Comparison of ENCODE assay signal across 10 cellular contexts in the genomic region with DNA sequence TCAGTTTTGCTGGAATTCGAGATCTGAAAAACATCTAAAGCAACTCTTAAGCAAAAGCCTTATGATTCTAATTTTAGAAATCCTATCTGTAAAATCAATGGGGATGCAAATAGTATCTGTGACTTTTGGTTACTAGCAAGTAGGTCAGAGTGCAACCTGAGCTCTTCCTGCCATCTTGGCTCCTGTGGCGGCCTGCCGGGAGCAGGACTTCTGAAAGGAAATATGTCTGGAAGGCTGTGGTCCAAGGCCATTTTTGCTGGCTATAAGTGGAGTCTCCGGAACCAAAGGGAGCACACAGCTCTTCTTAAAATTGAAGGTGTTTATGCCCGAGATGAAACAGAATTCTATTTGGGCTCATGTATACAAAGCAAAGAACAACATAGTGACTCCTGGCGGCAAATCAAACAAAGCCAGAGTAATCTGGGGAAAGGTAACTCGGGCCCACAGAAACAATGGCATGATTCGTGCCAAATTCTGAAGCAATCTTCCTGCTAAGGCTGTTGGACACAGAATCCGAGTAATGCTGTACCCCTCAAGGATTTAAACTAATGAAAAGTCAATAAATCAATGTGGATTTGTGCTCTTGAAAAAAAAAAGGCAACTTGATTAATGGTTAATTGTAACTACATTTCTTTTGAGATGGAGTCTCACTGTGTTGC. TPM values are rescaled to one million over a fixed set of nuclear protein-coding genes. Genes with fewer than 3 reads are reported as not detected.
A peak's percentile ranks its signal among the peaks of the same experiment; 100 is the strongest.
DNase-seq lines count a peak whose midpoint lies in the region; ATAC-seq and TF ChIP-seq lines count a peak whose summit lies in the region.
"Had no signal": no experiment of that assay in that cellular context is flagged by ENCODE, and none has a peak within 500 bp of the region (broad histone marks: within the 10 kb centered on the region; RNA-seq: fewer than 3 reads in every experiment).

No MANE protein-coding gene starts in this region.

- H2BK5ac ChIP-seq in mesenchymal stem cell (ENCODE audit: low read depth, low read length, poor library complexity, severe bottlenecking): no peak overlapping the region

- H3K4ac ChIP-seq in mesenchymal stem cell (ENCODE audit: low read depth in 1 of 2, low read length in 2 of 2): no peak overlapping the region

- H3K9me3 ChIP-seq in ascending aorta (no peaks in the 10 kb centered on the region), mesenchymal stem cell (ENCODE audit: control insufficient read depth, low read length) (no peaks in the 10 kb centered on the region)

- H3K4me1 ChIP-seq in ascending aorta (peaks cover 9 to 18% of the 10 kb centered on the region in 2 donors), mesenchymal stem cell (ENCODE audit: control insufficient read depth, insufficient read depth, low read depth, low read length) (peaks cover 11% of the 10 kb centered on the region)

- H3K9ac ChIP-seq in mesenchymal stem cell (ENCODE audit: low read length): peak overlapping the region; percentile 92

- no peak overlapping the region for H3K4me2 ChIP-seq in mesenchymal stem cell (ENCODE audit: low read length, poor library complexity, severe bottlenecking)

- H2BK12ac ChIP-seq in mesenchymal stem cell (ENCODE audit: low read length in 2 of 2): no peak overlapping the region

- intact Hi-C loops in ascending aorta (cut with DNase I): loop anchor here (5.0 kb wide), 2 partner anchors 145 to 540 kb away; partner anchors contain the start of genes EFCAB6 and RTL6

- H4K8ac ChIP-seq in mesenchymal stem cell (ENCODE audit: low read length): no peak overlapping the region

- peaks cover 37% of the 10 kb centered on the region for H3K4me1 Mint-ChIP-seq in stimulated activated naive CD8-positive, alpha-beta T cell treated with anti-CD3 and anti-CD28 coated beads, Interleukin-15, Interleukin-2, amounts not matched to agents 100 ng/mL and 50 ng/mL, for 24 hours (ENCODE audit: low read depth)

- H3K23ac ChIP-seq in mesenchymal stem cell (ENCODE audit: low read length in 2 of 2): no peak overlapping the region

- H3K79me1 ChIP-seq in mesenchymal stem cell (replicated peaks; ENCODE audit: low read length, poor library complexity, severe bottlenecking): peaks cover 22% of the 10 kb centered on the region

- no peak overlapping the region for H3K14ac ChIP-seq in mesenchymal stem cell (ENCODE audit: low read length in 2 of 2)

- no peak overlapping the region for H2AFZ ChIP-seq in mesenchymal stem cell (ENCODE audit: low read depth, low read length)

- peak overlapping the region; percentile 94 for H3K4me3 Mint-ChIP-seq in stimulated activated naive CD8-positive, alpha-beta T cell treated with anti-CD3 and anti-CD28 coated beads, Interleukin-15, Interleukin-2, amounts not matched to agents 100 ng/mL and 50 ng/mL, for 24 hours

- no peak overlapping the region for H2BK15ac ChIP-seq in mesenchymal stem cell (ENCODE audit: low read depth, poor library complexity, severe bottlenecking)

- no peak overlapping the region for H3K27ac Mint-ChIP-seq in stimulated activated naive CD8-positive, alpha-beta T cell treated with anti-CD3 and anti-CD28 coated beads, Interleukin-15, Interleukin-2, amounts not matched to agents 100 ng/mL and 50 ng/mL, for 24 hours

- 99% methylated on average over 7 of the region's 9 CpGs for WGBS in mesenchymal stem cell

- H4K91ac ChIP-seq in mesenchymal stem cell (ENCODE audit: low read length): no peak overlapping the region

- H3K27ac ChIP-seq in ascending aorta (no peak overlapping the region), mesenchymal stem cell (ENCODE audit: low read length, poor library complexity, severe bottlenecking) (no peak overlapping the region)

- no peaks in the 10 kb centered on the region for H3K9me3 Mint-ChIP-seq in stimulated activated naive CD8-positive, alpha-beta T cell treated with anti-CD3 and anti-CD28 coated beads, Interleukin-15, Interleukin-2, amounts not matched to agents 100 ng/mL and 50 ng/mL, for 24 hours

- H3K4me3 ChIP-seq in ascending aorta (peak overlapping the region; percentile 89 to 98), mesenchymal stem cell (ENCODE audit: insufficient read depth in 1 of 2, low read depth in 1 of 2, low read length in 2 of 2) (peak overlapping the region in 1 of 2 experiments; percentile 95)

- no peak for ATAC-seq in stimulated activated naive CD8-positive, alpha-beta T cell treated with anti-CD3 and anti-CD28 coated beads, Interleukin-15, Interleukin-2, amounts not matched to agents 100 U/mL and 50 U/mL, for 24 hours
- no peak for ATAC-seq in GM18873 (IDR thresholded peaks at IDR 0.05; ENCODE audit: low FRiP score, unreplicated experiment)

- no peak overlapping the region for H2AK5ac ChIP-seq in mesenchymal stem cell (ENCODE audit: low read length, severe bottlenecking)

- H3K36me3 ChIP-seq in ascending aorta (no peaks in the 10 kb centered on the region), mesenchymal stem cell (ENCODE audit: control insufficient read depth in 1 of 2, insufficient read depth in 2 of 2, low read depth in 1 of 2, low read length in 2 of 2) (peaks cover 0 to 4% of the 10 kb centered on the region in 2 experiments)

- no peaks in the 10 kb centered on the region for H3K27me3 ChIP-seq in ascending aorta
- no peaks in the 10 kb centered on the region for H3K27me3 ChIP-seq in mesenchymal stem cell (ENCODE audit: control insufficient read depth in 1 of 2, insufficient read depth in 1 of 2, low read length in 2 of 2)

- no peak for TF ChIP-seq CTCF in ascending aorta (IDR thresholded peaks at IDR 0.05)

- H3K27me3 Mint-ChIP-seq in stimulated activated naive CD8-positive, alpha-beta T cell treated with anti-CD3 and anti-CD28 coated beads, Interleukin-15, Interleukin-2, amounts not matched to agents 100 ng/mL and 50 ng/mL, for 24 hours: peaks cover 3% of the 10 kb centered on the region

- H3K36me3 Mint-ChIP-seq in stimulated activated naive CD8-positive, alpha-beta T cell treated with anti-CD3 and anti-CD28 coated beads, Interleukin-15, Interleukin-2, amounts not matched to agents 100 ng/mL and 50 ng/mL, for 24 hours (ENCODE audit: low read depth): peaks cover 14% of the 10 kb centered on the region

- H2BK120ac ChIP-seq in mesenchymal stem cell (ENCODE audit: low read depth, low read length): no peak overlapping the region

- DNase-seq in stimulated activated naive CD8-positive, alpha-beta T cell treated with anti-CD3 and anti-CD28 coated beads, Interleukin-15, Interleukin-2, amounts not matched to agents 100 U/mL and 50 U/mL, for 24 hours: no peak
- DNase-seq in ascending aorta (ENCODE audit: low spot score in 2 of 2) (no peak), mesenchymal stem cell (no peak), NCI-H345 (lab: John Stamatoyannopoulos, UW) (no peak), GM03348 (ENCODE audit: low spot score) (no peak)
- DNase-seq in stimulated activated CD4-positive, alpha-beta T cell treated with anti-CD3 and anti-CD28 coated beads, Interleukin-1b, Interleukin-23, amount 100 ng/mL, for 48 hours: no peak
- DNase-seq: activated CD8-positive, alpha-beta memory T cell treated with anti-CD3 and anti-CD28 coated beads, Interleukin-2, amount 50 U/mL, for 4 hours; stimulated activated CD4-positive, alpha-beta T cell treated with anti-CD3 and anti-CD28 coated beads, Interleukin-2, amount 100 ng/mL, for 24 hours had no signal

- H3K18ac ChIP-seq in mesenchymal stem cell (ENCODE audit: low read depth in 1 of 2, low read length in 2 of 2): no peak overlapping the region

RNA-seq across cellular contexts. Expression of gene SAMM50, which starts 1.7 kb away (rescaled TPM):
- 23.6 TPM for total RNA-seq in ascending aorta
- 31.9 TPM for polyA plus RNA-seq in mesenchymal stem cell (2013, experiment 1 of 2)
- polyA plus RNA-seq in mesenchymal stem cell (2013, experiment 2 of 2): 31.7 TPM

RNA-seq across cellular contexts. Expression of gene PNPLA3, which starts 33.3 kb away (rescaled TPM):
- not detected for total RNA-seq in ascending aorta
- 26.7 TPM for polyA plus RNA-seq in mesenchymal stem cell (2013, experiment 1 of 2)
- polyA plus RNA-seq in mesenchymal stem cell (2013, experiment 2 of 2): 25.6 TPM
